ENCODE assay signal across 15 cellular contexts in the genomic region with DNA sequence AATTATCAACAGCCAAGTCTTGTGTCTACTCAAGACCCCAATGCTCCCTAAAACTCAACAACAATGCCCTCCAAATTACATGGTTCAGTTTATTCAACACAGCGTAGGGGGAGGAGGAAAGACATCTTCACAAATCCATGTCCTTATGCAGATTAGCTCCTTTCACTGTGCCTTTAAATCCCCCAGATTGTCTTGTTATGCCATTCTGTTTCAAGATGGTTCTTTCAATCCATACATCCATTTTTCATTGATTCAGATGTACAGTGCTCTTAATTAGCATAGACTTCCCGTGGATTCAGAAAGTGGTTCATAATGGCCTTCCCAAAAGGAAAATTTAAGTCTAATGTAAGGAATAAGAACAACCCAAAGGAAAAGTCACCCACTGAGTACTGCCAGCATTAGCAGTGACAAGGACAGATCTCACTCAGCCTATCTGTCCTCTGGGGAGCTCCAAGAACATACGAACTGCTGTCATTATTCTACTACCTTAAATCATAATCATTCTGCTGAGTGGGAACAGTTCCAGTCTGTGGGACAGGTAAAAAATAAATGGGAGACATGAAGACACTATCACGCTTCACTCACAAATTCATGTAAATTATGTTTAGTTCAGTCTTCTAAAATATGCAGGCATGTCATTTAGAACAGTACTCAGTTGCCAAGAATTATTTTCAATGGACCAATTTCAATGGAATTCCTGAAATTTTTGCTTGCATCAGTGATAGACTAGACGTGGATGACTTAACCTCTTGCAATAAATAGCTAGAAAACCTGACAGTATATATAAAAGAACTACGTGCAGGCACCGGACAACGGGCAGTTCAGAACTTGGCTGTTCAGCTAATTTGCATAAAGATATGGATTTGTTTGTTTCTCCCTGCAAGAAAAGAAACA. TPM values are rescaled to one million over a fixed set of nuclear protein-coding genes. Genes with fewer than 3 reads are reported as not detected.
DNase-seq lines count a peak whose midpoint lies in the region; ATAC-seq and TF ChIP-seq lines count a peak whose summit lies in the region.
"Had no signal": no experiment of that assay in that cellular context is flagged by ENCODE, and none has a peak within 500 bp of the region (broad histone marks: within the 10 kb centered on the region; RNA-seq: fewer than 3 reads in every experiment).

No MANE protein-coding gene starts in this region.

- DNase-seq in Caco-2 (peak in 1 of 2 experiments; percentile 17), LHCN-M2 (ENCODE audit: low read depth) (peak; percentile 30), uterus (no peak)
- no peak for DNase-seq in effector memory CD8-positive, alpha-beta T cell
- no peak for DNase-seq in natural killer cell treated with Interleukin-12 subunit alpha and Interleukin-12 subunit beta and Interleukin-15 and Interleukin-18, amount 100 ng/mL, for 72 hours (ENCODE audit: low spot score)
- no peak for DNase-seq in stimulated activated CD4-positive, alpha-beta T cell treated with anti-CD3 and anti-CD28 coated beads, Interleukin-4, amount 100 ng/mL, for 1 hour
- DNase-seq: activated CD4-positive, CD25-positive, alpha-beta regulatory T cell; activated naive CD4-positive, alpha-beta T cell treated with Interleukin-2 at 50 U/mL for 16 hours; GOT3; left lung; NCI-H146; small intestine had no signal

- H3K4me3 Mint-ChIP-seq in Caco-2 (ENCODE audit: unreplicated experiment): no peak overlapping the region
- no peak overlapping the region for H3K4me3 Mint-ChIP-seq in effector memory CD8-positive, alpha-beta T cell
- peak overlapping the region; percentile 77 for H3K4me3 Mint-ChIP-seq in natural killer cell treated with Interleukin-12 subunit alpha and Interleukin-12 subunit beta and Interleukin-15 and Interleukin-18, amount 100 ng/mL, for 72 hours

- H3K9me3 Mint-ChIP-seq in Caco-2 (ENCODE audit: unreplicated experiment): no peaks in the 10 kb centered on the region
- H3K9me3 Mint-ChIP-seq in effector memory CD8-positive, alpha-beta T cell: no peaks in the 10 kb centered on the region
- no peaks in the 10 kb centered on the region for H3K9me3 Mint-ChIP-seq in natural killer cell treated with Interleukin-12 subunit alpha and Interleukin-12 subunit beta and Interleukin-15 and Interleukin-18, amount 100 ng/mL, for 72 hours

- TF ChIP-seq POLR2A in uterus (IDR thresholded peaks at IDR 0.05): no peak

- H3K4me3 ChIP-seq in Caco-2 (ENCODE audit: low read depth, low read length) (no peak overlapping the region), uterus (no peak overlapping the region)
- H3K4me3 ChIP-seq: left lung had no signal

- peaks cover 26% of the 10 kb centered on the region for H3K4me1 Mint-ChIP-seq in Caco-2 (ENCODE audit: low read depth, unreplicated experiment)
- H3K4me1 Mint-ChIP-seq in effector memory CD8-positive, alpha-beta T cell (ENCODE audit: low read depth in 2 of 2): peaks cover 28 to 46% of the 10 kb centered on the region in 2 donors
- peaks cover 47 to 62% of the 10 kb centered on the region in 2 donors for H3K4me1 Mint-ChIP-seq in natural killer cell treated with Interleukin-12 subunit alpha and Interleukin-12 subunit beta and Interleukin-15 and Interleukin-18, amount 100 ng/mL, for 72 hours (ENCODE audit: low read depth in 2 of 2)

- ATAC-seq in effector memory CD8-positive, alpha-beta T cell (replicated peaks): no peak
- no peak for ATAC-seq in natural killer cell treated with Interleukin-12 subunit alpha and Interleukin-12 subunit beta and Interleukin-15 and Interleukin-18, amount 100 ng/mL, for 72 hours
- ATAC-seq in HG03108 (IDR thresholded peaks at IDR 0.05; ENCODE audit: unreplicated experiment): no peak
- ATAC-seq in HG03442 (IDR thresholded peaks at IDR 0.05; ENCODE audit: unreplicated experiment): no peak
- ATAC-seq: left lung had no signal

- H3K36me3 ChIP-seq in Caco-2 (ENCODE audit: control insufficient read depth, insufficient read depth, low read length) (peaks cover 3% of the 10 kb centered on the region; the same call in 1 of the 2 replicates), uterus (no peaks in the 10 kb centered on the region)

- intact Hi-C loops in Caco-2 (cut with micrococcal nuclease; ENCODE audit: unreplicated experiment) (no loop called here), uterus (cut with DNase I; ENCODE audit: low total_unique reads) (no loop called here)

- no peaks in the 10 kb centered on the region for H3K9me3 ChIP-seq in Caco-2
- H3K9me3 ChIP-seq in uterus: no peaks in the 10 kb centered on the region
- H3K9me3 ChIP-seq: left lung had no signal

- BruUV-seq in Caco-2 (replicated peaks; lab: Mats Ljungman, UMichigan): no TSS peak

- CTCF ChIA-PET in Caco-2 (lab: Charles Lee): interaction anchor here (1.2 kb wide), 1 partner anchor 69 kb away, joined by 3 read pairs; no protein-coding TSS in a partner anchor

- TF ChIP-seq CTCF in Caco-2 (IDR thresholded peaks at IDR 0.05; ENCODE audit: insufficient read depth in 1 of 2, low read depth in 1 of 2, low read length in 1 of 2, severe bottlenecking in 1 of 2, unreplicated experiment in 1 of 2): no peak
- no peak for TF ChIP-seq CTCF in uterus (IDR thresholded peaks at IDR 0.05)

- no peak overlapping the region for H3K27ac ChIP-seq in uterus
- H3K27ac ChIP-seq: left lung had no signal

- POLR2A ChIA-PET in Caco-2 (lab: Charles Lee): interaction anchor here (0.9 kb wide), 1 partner anchor 42 kb away, joined by 3 read pairs; no protein-coding TSS in a partner anchor

- H3K27me3 Mint-ChIP-seq in Caco-2 (ENCODE audit: insufficient read depth, unreplicated experiment): no peaks in the 10 kb centered on the region
- H3K27me3 Mint-ChIP-seq in effector memory CD8-positive, alpha-beta T cell: no peaks in the 10 kb centered on the region
- no peaks in the 10 kb centered on the region for H3K27me3 Mint-ChIP-seq in natural killer cell treated with Interleukin-12 subunit alpha and Interleukin-12 subunit beta and Interleukin-15 and Interleukin-18, amount 100 ng/mL, for 72 hours

- H3K4me1 ChIP-seq in Caco-2: peaks cover 12% of the 10 kb centered on the region
- H3K4me1 ChIP-seq in uterus: no peaks in the 10 kb centered on the region
- H3K4me1 ChIP-seq: left lung had no signal

- peak overlapping the region; percentile 48 for H3K27ac Mint-ChIP-seq in Caco-2 (ENCODE audit: unreplicated experiment)
- H3K27ac Mint-ChIP-seq in effector memory CD8-positive, alpha-beta T cell: peak overlapping the region; percentile 75 to 84
- H3K27ac Mint-ChIP-seq in natural killer cell treated with Interleukin-12 subunit alpha and Interleukin-12 subunit beta and Interleukin-15 and Interleukin-18, amount 100 ng/mL, for 72 hours: peak overlapping the region; percentile 72 to 83

- H3K27me3 ChIP-seq in Caco-2 (replicated peaks; ENCODE audit: control insufficient read depth, insufficient read depth, low read length) (no peaks in the 10 kb centered on the region), uterus (no peaks in the 10 kb centered on the region)
- H3K27me3 ChIP-seq: left lung had no signal

- H3K36me3 Mint-ChIP-seq in Caco-2 (ENCODE audit: insufficient read depth, unreplicated experiment): peaks cover 31% of the 10 kb centered on the region
- H3K36me3 Mint-ChIP-seq in effector memory CD8-positive, alpha-beta T cell (ENCODE audit: insufficient read depth): peaks cover 26% of the 10 kb centered on the region
- peaks cover 27% of the 10 kb centered on the region for H3K36me3 Mint-ChIP-seq in natural killer cell treated with Interleukin-12 subunit alpha and Interleukin-12 subunit beta and Interleukin-15 and Interleukin-18, amount 100 ng/mL, for 72 hours

RNA-seq across cellular contexts. Expression of gene RNU4ATAC, which starts 58.9 kb away (rescaled TPM):
- total RNA-seq in Caco-2 (2022): not detected in 2 replicates
- under 0.01 TPM in 1 of 2 replicates, not detected in the other for total RNA-seq in LHCN-M2 (2014; rRNA removed)
- not detected for polyA plus RNA-seq in LHCN-M2 (2012)
- total RNA-seq in natural killer cell treated with Interleukin-12 subunit alpha and Interleukin-12 subunit beta and Interleukin-15 and Interleukin-18, amount 100 ng/mL, for 72 hours: not detected
- under 1 TPM in 1 of 4 donors, not detected in 3; under 0.01 TPM for total RNA-seq in uterus
- total RNA-seq: left lung, RPMI7951 had no signal
- polyA plus RNA-seq: small intestine had no signal
